In genomic region chr2:7225848-7226247, GRCh38 we compare ENCODE assay signal across 15 cellular contexts.
"Had no signal": no experiment of that assay in that cellular context is flagged by ENCODE, and none has a peak within 500 bp of the region (broad histone marks: within the 10 kb centered on the region; RNA-seq: fewer than 3 reads in every experiment).

No MANE protein-coding gene starts in this region.

- H3K9me3 Mint-ChIP-seq: activated T-helper 17 cell treated with anti-CD3 and anti-CD28 coated beads, Interleukin-2, amount 50 U/mL, for 72 hours had no signal

- H3K4me1 Mint-ChIP-seq: activated naive CD8-positive, alpha-beta T cell treated with anti-CD3 and anti-CD28 coated beads, Interleukin-2, amount 50 U/mL, for 24 hours; activated T-helper 17 cell treated with anti-CD3 and anti-CD28 coated beads, Interleukin-2, amount 50 U/mL, for 72 hours; stimulated activated naive CD8-positive, alpha-beta T cell treated with anti-CD3 and anti-CD28 coated beads, Interleukin-15, amount 100 ng/mL, for 72 hours had no signal

- H3K4me1 ChIP-seq: ascending aorta, gastrocnemius medialis, heart right ventricle, upper lobe of left lung had no signal

- ATAC-seq: activated naive CD8-positive, alpha-beta T cell treated with anti-CD3 and anti-CD28 coated beads, Interleukin-2, amount 50 U/mL, for 24 hours; activated T-helper 17 cell treated with anti-CD3 and anti-CD28 coated beads, Interleukin-2, amount 50 U/mL, for 72 hours; gastrocnemius medialis; heart right ventricle; left colon; sciatic nerve; stimulated activated naive CD8-positive, alpha-beta T cell treated with anti-CD3 and anti-CD28 coated beads, Interleukin-15, amount 100 ng/mL, for 72 hours had no signal

- H3K27me3 Mint-ChIP-seq: activated naive CD8-positive, alpha-beta T cell treated with anti-CD3 and anti-CD28 coated beads, Interleukin-2, amount 50 U/mL, for 24 hours; activated T-helper 17 cell treated with anti-CD3 and anti-CD28 coated beads, Interleukin-2, amount 50 U/mL, for 72 hours; stimulated activated naive CD8-positive, alpha-beta T cell treated with anti-CD3 and anti-CD28 coated beads, Interleukin-15, amount 100 ng/mL, for 72 hours had no signal

- H3K4me3 Mint-ChIP-seq: activated naive CD8-positive, alpha-beta T cell treated with anti-CD3 and anti-CD28 coated beads, Interleukin-2, amount 50 U/mL, for 24 hours; activated T-helper 17 cell treated with anti-CD3 and anti-CD28 coated beads, Interleukin-2, amount 50 U/mL, for 72 hours; endodermal cell; neural crest cell; stimulated activated naive CD8-positive, alpha-beta T cell treated with anti-CD3 and anti-CD28 coated beads, Interleukin-15, amount 100 ng/mL, for 72 hours had no signal

- H3K27me3 ChIP-seq: ascending aorta, gastrocnemius medialis, heart right ventricle, upper lobe of left lung had no signal

- DNase-seq: activated CD4-positive, alpha-beta T cell treated with anti-CD3 and anti-CD28 coated beads for 1 hour; activated CD4-positive, alpha-beta T cell treated with anti-CD3 and anti-CD28 coated beads, Interleukin-2, amount 50 U/mL, for 48 hours; activated naive CD4-positive, alpha-beta T cell treated with Interleukin-2 at 50 U/mL for 16 hours; activated naive CD8-positive, alpha-beta T cell treated with anti-CD3 and anti-CD28 coated beads, Interleukin-2, amount 50 U/mL, for 24 hours; endodermal cell; gastrocnemius medialis; heart right ventricle; left colon; stimulated activated naive CD8-positive, alpha-beta T cell treated with anti-CD3 and anti-CD28 coated beads, Interleukin-15, amount 100 ng/mL, for 72 hours; upper lobe of left lung had no signal

- H3K27ac Mint-ChIP-seq: activated naive CD8-positive, alpha-beta T cell treated with anti-CD3 and anti-CD28 coated beads, Interleukin-2, amount 50 U/mL, for 24 hours; activated T-helper 17 cell treated with anti-CD3 and anti-CD28 coated beads, Interleukin-2, amount 50 U/mL, for 72 hours; endodermal cell; stimulated activated naive CD8-positive, alpha-beta T cell treated with anti-CD3 and anti-CD28 coated beads, Interleukin-15, amount 100 ng/mL, for 72 hours had no signal

- H3K36me3 ChIP-seq: ascending aorta, gastrocnemius medialis, heart right ventricle, upper lobe of left lung had no signal

- H3K9me3 ChIP-seq: ascending aorta, gastrocnemius medialis, upper lobe of left lung had no signal

- H3K27ac ChIP-seq: ascending aorta, gastrocnemius medialis, heart right ventricle, upper lobe of left lung had no signal

- H3K4me3 ChIP-seq: ascending aorta, gastrocnemius medialis, heart right ventricle, lung, upper lobe of left lung had no signal
